ENCODE assay signal across 8 cellular contexts in the genomic region with DNA sequence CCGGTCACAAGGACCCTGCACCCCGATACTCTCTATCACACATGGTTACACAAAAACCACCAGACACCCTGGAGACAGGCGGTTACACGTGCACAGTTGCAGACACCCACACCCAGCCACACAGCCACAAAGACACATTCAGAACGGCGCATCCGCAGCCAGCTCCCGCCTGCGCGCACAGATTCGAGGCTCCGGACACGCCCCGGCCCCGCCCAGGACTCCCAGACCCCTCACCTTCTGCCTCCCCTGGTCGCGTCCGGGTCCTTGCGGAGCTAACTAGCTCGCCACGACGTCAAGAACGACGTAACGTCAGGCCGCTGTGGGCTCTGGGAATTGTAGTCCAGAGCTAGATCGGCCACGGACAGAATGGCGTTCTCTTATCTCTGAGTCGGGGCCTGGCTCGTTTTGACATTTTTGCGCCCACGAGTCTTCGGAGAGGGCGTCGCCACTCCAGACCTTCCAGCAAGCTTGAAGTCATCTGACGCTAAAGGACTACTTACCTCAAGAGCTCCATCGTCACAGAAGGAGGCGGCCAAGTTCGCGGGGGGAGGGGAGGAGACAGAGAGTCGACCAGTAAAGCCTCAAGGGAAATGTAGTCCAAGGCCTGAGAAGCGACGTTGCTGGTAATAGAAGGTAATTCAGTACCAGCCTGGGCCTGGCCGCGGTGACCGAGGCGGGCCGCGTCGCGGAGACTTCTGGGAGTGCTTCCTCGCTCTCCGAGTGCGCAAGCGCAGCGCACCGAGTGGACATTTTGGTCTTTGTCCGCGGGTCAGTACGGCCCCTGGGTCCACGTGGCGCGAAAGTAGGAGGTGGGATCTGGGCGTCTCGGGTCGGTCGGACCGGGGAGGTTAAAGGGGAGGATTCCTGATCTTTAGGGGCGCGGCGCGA. TPM values are rescaled to one million over a fixed set of nuclear protein-coding genes. Genes with fewer than 3 reads are reported as not detected.
DNase-seq lines count a peak whose midpoint lies in the region; ATAC-seq and TF ChIP-seq lines count a peak whose summit lies in the region.

A gene (plus strand): TSS at position 719 of the 888 bp plus-strand sequence. CDS start 21,335 bp downstream, outside the sequence.
A gene (minus strand): TSS at position 278 of the 888 bp plus-strand sequence. CDS start 12,680 bp downstream, outside the sequence.

- H3K27me3 Mint-ChIP-seq in T-cell = no peaks in the 10 kb centered on the region
- no peaks in the 10 kb centered on the region for H3K27me3 Mint-ChIP-seq in progenitor cell of endocrine pancreas

- ATAC-seq in GM18498 (IDR thresholded peaks at IDR 0.05; ENCODE audit: unreplicated experiment) (peak; percentile 92), HG02884 (IDR thresholded peaks at IDR 0.05; ENCODE audit: unreplicated experiment) (peak; percentile 82), T-cell (replicated peaks in 1 of 4) (peak; percentile 88 to 93 (median 91)), left ventricle myocardium superior (peak; percentile 97)

- intact Hi-C loops in left ventricle myocardium superior (cut with micrococcal nuclease) = no loop called here

- POLR2A ChIA-PET in T-cell (lab: Charles Lee) = interaction anchor here (0.6 to 1.2 kb wide), 4 partner anchors 100 to 473 kb away, joined by 3 read pairs; a partner anchor contains a TSS

- TF ChIP-seq CTCF in progenitor cell of endocrine pancreas (IDR thresholded peaks at IDR 0.05; ENCODE audit: unreplicated experiment) = no peak

- CTCF ChIA-PET in T-cell (lab: Charles Lee) = interaction anchor here in 1 of 2 donors (0.6 to 1.3 kb wide), 3 partner anchors 87 to 1214 kb away, joined by 3 to 7 read pairs (median 3); no protein-coding TSS in a partner anchor

- no peak within 1 kb of the TSS for H3K4me3 Mint-ChIP-seq in T-cell
- no peak within 1 kb of the TSS for H3K4me3 Mint-ChIP-seq in progenitor cell of endocrine pancreas (ENCODE audit: low read depth)

- H3K36me3 Mint-ChIP-seq in T-cell (peaks cover 12% of the 10 kb centered on the region), progenitor cell of endocrine pancreas (ENCODE audit: insufficient read depth) (peaks cover 12% of the 10 kb centered on the region)

- H3K4me1 Mint-ChIP-seq in T-cell (peaks cover 14 to 30% (median 30%) of the 10 kb centered on the region in 3 donors), progenitor cell of endocrine pancreas (ENCODE audit: low read depth) (peaks cover 14% of the 10 kb centered on the region)

- H3K27ac Mint-ChIP-seq in T-cell = no peak within 1 kb of the TSS
- H3K27ac Mint-ChIP-seq in progenitor cell of endocrine pancreas = no peak within 1 kb of the TSS

- peak; percentile 99 for DNase-seq in NCI-H146 treated with DMSO at 0.1 percent for 48 hours (lab: John Stamatoyannopoulos, UW; ENCODE audit: unreplicated experiment)
- DNase-seq in T-cell = peak; percentile 89 to 98 (median 95)
- DNase-seq in amygdala (lab: John Stamatoyannopoulos, UW) = peak; percentile 59 to 100 (median 98)
- peak; percentile 99 for DNase-seq in left ventricle myocardium superior
- DNase-seq in progenitor cell of endocrine pancreas (ENCODE audit: low spot score, unreplicated experiment) = peak; percentile 96
- DNase-seq in ureter (ENCODE audit: low spot score) = peak; percentile 98

- H3K9me3 Mint-ChIP-seq in T-cell (no peaks in the 10 kb centered on the region), progenitor cell of endocrine pancreas (ENCODE audit: low read depth) (no peaks in the 10 kb centered on the region)

RNA-seq across cellular contexts. Expression of the first gene that starts in this region (rescaled TPM):
- total RNA-seq in T-cell (10 to 100 TPM; 24.4 to 63.2 (median 61.1) TPM), left ventricle myocardium superior (29.1 TPM), progenitor cell of endocrine pancreas (99.0 and 101 TPM in 2 replicates), ureter (70.3 TPM)

RNA-seq across cellular contexts. Expression of the second gene that starts in this region (rescaled TPM):
- total RNA-seq in T-cell = 1 to 10 TPM; 7.5 to 9.1 (median 8.0) TPM
- total RNA-seq in left ventricle myocardium superior = 4.6 TPM
- 8.2 and 9.0 TPM in 2 replicates for total RNA-seq in progenitor cell of endocrine pancreas
- total RNA-seq in ureter = 7.5 TPM

Comparison
In these comparisons a context has a peak if more than half of its experiments do, and no peak if none do; other contexts are left out.
1. Peak in every context shown above with its lines: DNase-seq and ATAC-seq.